In the genomic region with DNA sequence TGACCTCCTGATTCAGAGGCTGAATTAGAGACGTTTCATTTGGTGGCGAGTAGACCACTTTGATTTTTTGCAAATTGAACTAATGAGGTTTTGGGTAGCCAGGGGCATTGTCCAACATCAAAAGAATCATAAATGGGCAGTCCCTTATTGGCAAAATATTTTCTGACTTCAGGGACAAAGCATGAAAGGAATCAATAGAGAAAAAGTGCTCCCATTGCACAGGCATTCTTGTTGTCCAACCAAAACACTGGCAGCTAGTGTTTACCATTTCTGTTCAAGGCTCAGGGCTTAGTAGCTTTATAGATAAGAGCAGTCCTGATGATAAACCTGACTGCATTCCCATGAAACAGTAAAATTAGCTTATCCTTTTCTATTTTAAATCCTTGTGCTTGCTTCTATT, we compare ENCODE assay signal across 1 cellular context.
TF ChIP-seq lines count a peak whose summit lies in the region.

No MANE protein-coding gene starts in this region.

TF ChIP-seq in HepG2, 621 proteins besides CTCF, POLR2A, EP300 and RAD21 (continued from another document and continues in another):
- TF ChIP-seq PHF5A (CRISPR knock-in tag; IDR thresholded peaks at IDR 0.05; ENCODE audit: low read depth, unreplicated experiment) (no peak), NCOA1 (CRISPR knock-in tag; IDR thresholded peaks at IDR 0.05) (0 out of 2 replicates have a peak, but pooled peaks have one; percentile 29), ATM (IDR thresholded peaks at IDR 0.05; ENCODE audit: borderline replicate concordance) (no peak), ZNF572 (CRISPR knock-in tag; IDR thresholded peaks at IDR 0.05) (no peak), ZNF670 (CRISPR knock-in tag; IDR thresholded peaks at IDR 0.05; ENCODE audit: borderline replicate concordance) (no peak), TSC22D2 (CRISPR knock-in tag; IDR thresholded peaks at IDR 0.05; ENCODE audit: borderline replicate concordance) (no peak), CBFB (CRISPR knock-in tag; IDR thresholded peaks at IDR 0.05) (no peak), ZNF552 (CRISPR knock-in tag; IDR thresholded peaks at IDR 0.05; ENCODE audit: borderline replicate concordance) (no peak), ZNF790 (CRISPR knock-in tag; IDR thresholded peaks at IDR 0.05; ENCODE audit: borderline replicate concordance) (no peak), HDAC6 (IDR thresholded peaks at IDR 0.05; ENCODE audit: low read depth, low read length) (no peak), ZNF703 (CRISPR knock-in tag; IDR thresholded peaks at IDR 0.05; ENCODE audit: borderline replicate concordance) (no peak), ZNF432 (CRISPR knock-in tag; IDR thresholded peaks at IDR 0.05; ENCODE audit: borderline replicate concordance) (no peak), BORCS8-MEF2B (CRISPR knock-in tag; IDR thresholded peaks at IDR 0.05) (no peak), ZNF468 (CRISPR knock-in tag; IDR thresholded peaks at IDR 0.05) (no peak), TARDBP (CRISPR knock-in tag; IDR thresholded peaks at IDR 0.05) (0 out of 2 replicates have a peak, but pooled peaks have one; percentile 28), KLF12 (CRISPR knock-in tag; IDR thresholded peaks at IDR 0.05; ENCODE audit: borderline replicate concordance) (no peak), SMC3 (IDR thresholded peaks at IDR 0.05; ENCODE audit: low read length) (no peak), NFE2L1 (CRISPR knock-in tag; IDR thresholded peaks at IDR 0.05; ENCODE audit: borderline replicate concordance) (no peak), ZNF615 (CRISPR knock-in tag; IDR thresholded peaks at IDR 0.05; ENCODE audit: borderline replicate concordance) (no peak), NRL (CRISPR knock-in tag; IDR thresholded peaks at IDR 0.05; ENCODE audit: borderline replicate concordance) (no peak), ZNF850 (CRISPR knock-in tag; conservative IDR thresholded peaks at IDR 0.05) (no peak), ZMYM4 (CRISPR knock-in tag; IDR thresholded peaks at IDR 0.05) (peak; percentile 89), HNRNPUL1 (IDR thresholded peaks at IDR 0.05; ENCODE audit: low read depth, low read length) (no peak), FOXO1 (CRISPR knock-in tag; IDR thresholded peaks at IDR 0.05) (peak; percentile 92), ELF1 (CRISPR knock-in tag; IDR thresholded peaks at IDR 0.05) (no peak), ZNF17 (CRISPR knock-in tag; IDR thresholded peaks at IDR 0.05) (no peak), ZNF12 (CRISPR knock-in tag; IDR thresholded peaks at IDR 0.05) (0 out of 2 replicates have a peak, but pooled peaks have one; percentile 58), HOXA7 (CRISPR knock-in tag; IDR thresholded peaks at IDR 0.05) (no peak), KDM3A (CRISPR knock-in tag; IDR thresholded peaks at IDR 0.05; ENCODE audit: low read depth) (no peak), CEBPB (IDR thresholded peaks at IDR 0.05; ENCODE audit: borderline replicate concordance, low read depth, low read length) (no peak), PITX1 (CRISPR knock-in tag; IDR thresholded peaks at IDR 0.05) (peak; percentile 90), TRIM24 (CRISPR knock-in tag; IDR thresholded peaks at IDR 0.05) (no peak), ISX (CRISPR knock-in tag; conservative IDR thresholded peaks at IDR 0.05) (no peak), ZNF550 (CRISPR knock-in tag; IDR thresholded peaks at IDR 0.05; ENCODE audit: borderline replicate concordance) (no peak), ZNF34 (CRISPR knock-in tag; IDR thresholded peaks at IDR 0.05; ENCODE audit: borderline replicate concordance) (no peak), BCL6 (CRISPR knock-in tag; IDR thresholded peaks at IDR 0.05) (peak; percentile 39; the same call in 1 of the 2 replicates), HOXA5 (CRISPR knock-in tag; IDR thresholded peaks at IDR 0.05) (no peak), ZNF543 (CRISPR knock-in tag; IDR thresholded peaks at IDR 0.05) (no peak), SAFB2 (CRISPR knock-in tag; IDR thresholded peaks at IDR 0.05; ENCODE audit: borderline replicate concordance, low read depth) (no peak), ZNF441 (CRISPR knock-in tag; IDR thresholded peaks at IDR 0.05; ENCODE audit: borderline replicate concordance) (no peak), MAF1 (CRISPR knock-in tag; IDR thresholded peaks at IDR 0.05; ENCODE audit: borderline replicate concordance) (no peak), ETV6 (CRISPR knock-in tag; conservative IDR thresholded peaks at IDR 0.05) (no peak), AHR (CRISPR knock-in tag; IDR thresholded peaks at IDR 0.05) (no peak), THAP11 (CRISPR knock-in tag; IDR thresholded peaks at IDR 0.05) (no peak; the same call in 1 of the 2 replicates), MXD4 (CRISPR knock-in tag; IDR thresholded peaks at IDR 0.05) (no peak), ZFP1 (CRISPR knock-in tag; IDR thresholded peaks at IDR 0.05) (no peak; the same call in 1 of the 2 replicates), KAT8 (CRISPR knock-in tag; IDR thresholded peaks at IDR 0.05) (0 out of 2 replicates have a peak, but pooled peaks have one; percentile 26), ZNF33B (CRISPR knock-in tag; IDR thresholded peaks at IDR 0.05) (no peak), YEATS4 (CRISPR knock-in tag; IDR thresholded peaks at IDR 0.05; ENCODE audit: borderline replicate concordance) (no peak), SMAD1 (CRISPR knock-in tag; IDR thresholded peaks at IDR 0.05; ENCODE audit: borderline replicate concordance, low read depth) (no peak), ZNF225 (CRISPR knock-in tag; IDR thresholded peaks at IDR 0.05) (no peak), ZNF644 (CRISPR knock-in tag; IDR thresholded peaks at IDR 0.05; ENCODE audit: low read depth) (peak; percentile 79), KLF6 (CRISPR knock-in tag; IDR thresholded peaks at IDR 0.05) (no peak), HNRNPK (IDR thresholded peaks at IDR 0.05; ENCODE audit: low read depth, low read length, poor library complexity, severe bottlenecking) (no peak), ZBTB3 (CRISPR knock-in tag; IDR thresholded peaks at IDR 0.05; ENCODE audit: borderline replicate concordance, low read depth) (no peak)
- TF ChIP-seq, protein P1, sequence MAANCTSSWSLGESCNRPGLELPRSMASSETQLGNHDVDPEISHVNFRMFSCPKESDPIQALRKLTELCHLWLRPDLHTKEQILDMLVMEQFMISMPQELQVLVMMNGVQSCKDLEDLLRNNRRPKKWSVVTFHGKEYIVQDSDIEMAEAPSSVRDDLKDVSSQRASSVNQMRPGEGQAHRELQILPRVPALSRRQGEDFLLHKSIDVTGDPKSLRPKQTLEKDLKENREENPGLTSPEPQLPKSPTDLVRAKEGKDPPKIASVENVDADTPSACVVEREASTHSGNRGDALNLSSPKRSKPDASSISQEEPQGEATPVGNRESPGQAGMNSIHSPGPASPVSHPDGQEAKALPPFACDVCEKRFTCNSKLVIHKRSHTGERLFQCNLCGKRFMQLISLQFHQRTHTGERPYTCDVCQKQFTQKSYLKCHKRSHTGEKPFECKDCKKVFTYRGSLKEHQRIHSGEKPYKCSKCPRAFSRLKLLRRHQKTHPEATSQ (CRISPR knock-in tag; IDR thresholded peaks at IDR 0.05; ENCODE audit: borderline replicate concordance): no peak; the same call in 1 of the 2 replicates
- TF ChIP-seq, protein P2, sequence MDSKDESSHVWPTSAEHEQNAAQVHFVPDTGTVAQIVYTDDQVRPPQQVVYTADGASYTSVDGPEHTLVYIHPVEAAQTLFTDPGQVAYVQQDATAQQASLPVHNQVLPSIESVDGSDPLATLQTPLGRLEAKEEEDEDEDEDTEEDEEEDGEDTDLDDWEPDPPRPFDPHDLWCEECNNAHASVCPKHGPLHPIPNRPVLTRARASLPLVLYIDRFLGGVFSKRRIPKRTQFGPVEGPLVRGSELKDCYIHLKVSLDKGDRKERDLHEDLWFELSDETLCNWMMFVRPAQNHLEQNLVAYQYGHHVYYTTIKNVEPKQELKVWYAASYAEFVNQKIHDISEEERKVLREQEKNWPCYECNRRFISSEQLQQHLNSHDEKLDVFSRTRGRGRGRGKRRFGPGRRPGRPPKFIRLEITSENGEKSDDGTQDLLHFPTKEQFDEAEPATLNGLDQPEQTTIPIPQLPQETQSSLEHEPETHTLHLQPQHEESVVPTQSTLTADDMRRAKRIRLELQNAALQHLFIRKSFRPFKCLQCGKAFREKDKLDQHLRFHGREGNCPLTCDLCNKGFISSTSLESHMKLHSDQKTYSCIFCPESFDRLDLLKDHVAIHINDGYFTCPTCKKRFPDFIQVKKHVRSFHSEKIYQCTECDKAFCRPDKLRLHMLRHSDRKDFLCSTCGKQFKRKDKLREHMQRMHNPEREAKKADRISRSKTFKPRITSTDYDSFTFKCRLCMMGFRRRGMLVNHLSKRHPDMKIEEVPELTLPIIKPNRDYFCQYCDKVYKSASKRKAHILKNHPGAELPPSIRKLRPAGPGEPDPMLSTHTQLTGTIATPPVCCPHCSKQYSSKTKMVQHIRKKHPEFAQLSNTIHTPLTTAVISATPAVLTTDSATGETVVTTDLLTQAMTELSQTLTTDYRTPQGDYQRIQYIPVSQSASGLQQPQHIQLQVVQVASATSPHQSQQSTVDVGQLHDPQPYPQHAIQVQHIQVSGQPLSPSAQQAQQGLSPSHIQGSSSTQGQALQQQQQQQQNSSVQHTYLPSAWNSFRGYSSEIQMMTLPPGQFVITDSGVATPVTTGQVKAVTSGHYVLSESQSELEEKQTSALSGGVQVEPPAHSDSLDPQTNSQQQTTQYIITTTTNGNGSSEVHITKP (CRISPR knock-in tag; IDR thresholded peaks at IDR 0.05; ENCODE audit: low read depth): no peak
- TF ChIP-seq, protein P3, sequence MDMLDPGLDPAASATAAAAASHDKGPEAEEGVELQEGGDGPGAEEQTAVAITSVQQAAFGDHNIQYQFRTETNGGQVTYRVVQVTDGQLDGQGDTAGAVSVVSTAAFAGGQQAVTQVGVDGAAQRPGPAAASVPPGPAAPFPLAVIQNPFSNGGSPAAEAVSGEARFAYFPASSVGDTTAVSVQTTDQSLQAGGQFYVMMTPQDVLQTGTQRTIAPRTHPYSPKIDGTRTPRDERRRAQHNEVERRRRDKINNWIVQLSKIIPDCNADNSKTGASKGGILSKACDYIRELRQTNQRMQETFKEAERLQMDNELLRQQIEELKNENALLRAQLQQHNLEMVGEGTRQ (IDR thresholded peaks at IDR 0.05; ENCODE audit: low read depth, low read length): no peak
- TF ChIP-seq, protein P3 (CRISPR knock-in tag; IDR thresholded peaks at IDR 0.05; ENCODE audit: borderline replicate concordance): no peak
- TF ChIP-seq, protein P4, sequence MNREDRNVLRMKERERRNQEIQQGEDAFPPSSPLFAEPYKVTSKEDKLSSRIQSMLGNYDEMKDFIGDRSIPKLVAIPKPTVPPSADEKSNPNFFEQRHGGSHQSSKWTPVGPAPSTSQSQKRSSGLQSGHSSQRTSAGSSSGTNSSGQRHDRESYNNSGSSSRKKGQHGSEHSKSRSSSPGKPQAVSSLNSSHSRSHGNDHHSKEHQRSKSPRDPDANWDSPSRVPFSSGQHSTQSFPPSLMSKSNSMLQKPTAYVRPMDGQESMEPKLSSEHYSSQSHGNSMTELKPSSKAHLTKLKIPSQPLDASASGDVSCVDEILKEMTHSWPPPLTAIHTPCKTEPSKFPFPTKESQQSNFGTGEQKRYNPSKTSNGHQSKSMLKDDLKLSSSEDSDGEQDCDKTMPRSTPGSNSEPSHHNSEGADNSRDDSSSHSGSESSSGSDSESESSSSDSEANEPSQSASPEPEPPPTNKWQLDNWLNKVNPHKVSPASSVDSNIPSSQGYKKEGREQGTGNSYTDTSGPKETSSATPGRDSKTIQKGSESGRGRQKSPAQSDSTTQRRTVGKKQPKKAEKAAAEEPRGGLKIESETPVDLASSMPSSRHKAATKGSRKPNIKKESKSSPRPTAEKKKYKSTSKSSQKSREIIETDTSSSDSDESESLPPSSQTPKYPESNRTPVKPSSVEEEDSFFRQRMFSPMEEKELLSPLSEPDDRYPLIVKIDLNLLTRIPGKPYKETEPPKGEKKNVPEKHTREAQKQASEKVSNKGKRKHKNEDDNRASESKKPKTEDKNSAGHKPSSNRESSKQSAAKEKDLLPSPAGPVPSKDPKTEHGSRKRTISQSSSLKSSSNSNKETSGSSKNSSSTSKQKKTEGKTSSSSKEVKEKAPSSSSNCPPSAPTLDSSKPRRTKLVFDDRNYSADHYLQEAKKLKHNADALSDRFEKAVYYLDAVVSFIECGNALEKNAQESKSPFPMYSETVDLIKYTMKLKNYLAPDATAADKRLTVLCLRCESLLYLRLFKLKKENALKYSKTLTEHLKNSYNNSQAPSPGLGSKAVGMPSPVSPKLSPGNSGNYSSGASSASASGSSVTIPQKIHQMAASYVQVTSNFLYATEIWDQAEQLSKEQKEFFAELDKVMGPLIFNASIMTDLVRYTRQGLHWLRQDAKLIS (CRISPR knock-in tag; IDR thresholded peaks at IDR 0.05): no peak
- TF ChIP-seq, protein P5, sequence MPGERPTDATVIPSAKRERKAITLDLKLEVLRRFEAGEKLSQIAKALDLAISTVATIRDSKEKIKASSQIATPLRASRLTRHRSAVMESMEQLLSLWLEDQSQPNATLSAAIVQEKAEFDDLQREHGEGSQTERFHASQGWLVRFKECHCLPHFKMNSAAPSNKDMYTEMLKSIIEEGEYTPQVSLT (CRISPR knock-in tag; IDR thresholded peaks at IDR 0.05; ENCODE audit: borderline replicate concordance, low read depth): no peak
- TF ChIP-seq, protein P6, sequence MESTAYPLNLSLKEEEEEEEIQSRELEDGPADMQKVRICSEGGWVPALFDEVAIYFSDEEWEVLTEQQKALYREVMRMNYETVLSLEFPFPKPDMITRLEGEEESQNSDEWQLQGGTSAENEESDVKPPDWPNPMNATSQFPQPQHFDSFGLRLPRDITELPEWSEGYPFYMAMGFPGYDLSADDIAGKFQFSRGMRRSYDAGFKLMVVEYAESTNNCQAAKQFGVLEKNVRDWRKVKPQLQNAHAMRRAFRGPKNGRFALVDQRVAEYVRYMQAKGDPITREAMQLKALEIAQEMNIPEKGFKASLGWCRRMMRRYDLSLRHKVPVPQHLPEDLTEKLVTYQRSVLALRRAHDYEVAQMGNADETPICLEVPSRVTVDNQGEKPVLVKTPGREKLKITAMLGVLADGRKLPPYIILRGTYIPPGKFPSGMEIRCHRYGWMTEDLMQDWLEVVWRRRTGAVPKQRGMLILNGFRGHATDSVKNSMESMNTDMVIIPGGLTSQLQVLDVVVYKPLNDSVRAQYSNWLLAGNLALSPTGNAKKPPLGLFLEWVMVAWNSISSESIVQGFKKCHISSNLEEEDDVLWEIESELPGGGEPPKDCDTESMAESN (CRISPR knock-in tag; conservative IDR thresholded peaks at IDR 0.05): no peak
